14 cellular contexts compared by ENCODE assay signal in the genomic region with DNA sequence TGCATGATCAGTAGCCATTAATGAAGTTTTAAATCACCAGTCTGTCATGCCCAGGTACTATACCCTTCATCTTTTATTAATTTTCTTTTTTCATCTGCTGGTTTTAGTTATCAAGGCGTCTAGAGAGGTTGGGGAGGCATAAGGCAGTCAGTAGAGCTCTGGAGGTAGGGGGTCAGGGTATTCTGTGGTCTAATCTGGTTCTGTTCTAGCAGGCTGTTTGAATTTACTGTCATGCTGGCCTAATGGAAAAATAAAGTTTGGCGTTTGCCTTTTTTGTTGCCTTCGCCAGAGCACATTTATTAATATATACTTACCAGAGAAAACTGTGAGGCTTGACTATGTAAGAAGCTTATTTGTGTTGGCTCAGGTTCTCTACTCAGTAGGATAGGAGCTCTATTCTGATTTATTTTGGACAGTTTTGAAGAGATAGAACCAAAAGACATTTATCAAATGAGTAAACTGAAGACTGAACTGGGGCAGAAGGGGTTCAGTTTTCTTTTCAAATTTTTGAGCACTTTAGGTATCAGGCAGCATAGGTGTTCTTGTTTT. TPM values are rescaled to one million over a fixed set of nuclear protein-coding genes. Genes with fewer than 3 reads are reported as not detected.
DNase-seq lines count a peak whose midpoint lies in the region; ATAC-seq, FAIRE-seq and TF ChIP-seq lines count a peak whose summit lies in the region.
"Had no signal": no experiment of that assay in that cellular context is flagged by ENCODE, and none has a peak within 500 bp of the region (broad histone marks: within the 10 kb centered on the region; RNA-seq: fewer than 3 reads in every experiment).

No MANE protein-coding gene starts in this region.

- RAD21 ChIA-PET in GM12878 (lab: Charles Lee; ENCODE audit: unreplicated experiment): interaction anchor here (0.9 to 1.7 kb wide), 2 partner anchors 45 to 130 kb away, joined by 3 to 4 read pairs; no protein-coding TSS in a partner anchor

- TF ChIP-seq CTCF in GM12865 (IDR thresholded peaks at IDR 0.05; ENCODE audit: insufficient read depth, low read depth, low read length, missing control alignments) (no peak), GM12878 (IDR thresholded peaks at IDR 0.05 in 2 of 3, conservative IDR thresholded peaks at IDR 0.05 in 1 of 3; ENCODE audit: control insufficient read depth in 2 of 3, extremely low read depth in 1 of 3, insufficient read depth in 1 of 3, low read depth in 3 of 3, low read length in 3 of 3) (no peak)

- no peak for TF ChIP-seq POLR2A in GM12878 (IDR thresholded peaks at IDR 0.05; ENCODE audit: low read depth, low read length)

- H3K9ac ChIP-seq in GM12878 (ENCODE audit: control insufficient read depth, insufficient read depth, low read length): no peak overlapping the region

- H3K4me3 ChIP-seq in GM12865 (ENCODE audit: low read depth, low read length) (peak overlapping the region; percentile 17; the same call in 1 of the 2 replicates), GM12878 (no peak overlapping the region)
- H3K4me3 ChIP-seq: lower lobe of right lung had no signal

- intact Hi-C loops in GM12878 (cut with micrococcal nuclease; ENCODE audit: unreplicated experiment): no loop called here

- H3K79me2 ChIP-seq in GM12878 (ENCODE audit: control insufficient read depth, insufficient read depth, low read length): peaks cover 99% of the 10 kb centered on the region

- in situ Hi-C loops in GM12878 (cut with MboI): no loop called here

- no peaks in the 10 kb centered on the region for H3K9me3 Mint-ChIP-seq in naive thymus-derived CD8-positive, alpha-beta T cell

- no peaks in the 10 kb centered on the region; the same call in 1 of the 3 replicates for H3K9me3 ChIP-seq in GM12878 (replicated peaks; ENCODE audit: control insufficient read depth, insufficient read depth, low read length)
- H3K9me3 ChIP-seq: lower lobe of right lung had no signal

- no peaks in the 10 kb centered on the region for H3K27me3 Mint-ChIP-seq in naive thymus-derived CD8-positive, alpha-beta T cell

- peak overlapping the region in 2 of 10 donors; percentile 15 to 19 for H3K4me3 Mint-ChIP-seq in naive thymus-derived CD8-positive, alpha-beta T cell
- H3K4me3 Mint-ChIP-seq: T-helper 1 cell treated with Interleukin-12 subunit alpha and Interleukin-12 subunit beta and Interleukin-4 antibody, amounts not matched to agents 30 μg/mL and 1 μg/mL, for 36 hours had no signal

- TF ChIP-seq RAD21 in GM12878 (IDR thresholded peaks at IDR 0.05; ENCODE audit: insufficient read depth, low read depth, low read length): no peak

- no peaks in the 10 kb centered on the region for H3K27me3 ChIP-seq in GM12878 (replicated peaks in 1 of 2; ENCODE audit: control insufficient read depth in 2 of 2, insufficient read depth in 2 of 2, low read length in 1 of 2)

- POLR2A ChIA-PET in GM12878 (lab: Charles Lee): interaction anchor here (1.0 to 2.6 kb wide), 5 partner anchors 10 to 61 kb away, joined by 3 to 12 read pairs (median 5); no protein-coding TSS in a partner anchor
- POLR2A ChIA-PET in naive thymus-derived CD8-positive, alpha-beta T cell (lab: Charles Lee): interaction anchor here (1.2 to 1.9 kb wide), 3 partner anchors 9 to 47 kb away, joined by 4 to 6 read pairs (median 4); a partner anchor contains a TSS

- H3K27ac Mint-ChIP-seq in naive thymus-derived CD8-positive, alpha-beta T cell: peak overlapping the region in 8 of 10 donors; percentile 4 to 75 (median 43)
- H3K27ac Mint-ChIP-seq: T-helper 1 cell treated with Interleukin-12 subunit alpha and Interleukin-12 subunit beta and Interleukin-4 antibody, amounts not matched to agents 30 μg/mL and 1 μg/mL, for 36 hours had no signal

- FAIRE-seq in GM12878 (lab: Jason Lieb, UNC): no peak
- FAIRE-seq: frontal cortex had no signal

- no peak overlapping the region; the same call in 1 of the 2 replicates for H3K4me2 ChIP-seq in GM12878 (ENCODE audit: control insufficient read depth, insufficient read depth)

- ATAC-seq in GM12878 (peak; percentile 36), esophagus mucosa (no peak), HG03045 (IDR thresholded peaks at IDR 0.05; ENCODE audit: unreplicated experiment) (no peak)
- ATAC-seq in naive thymus-derived CD8-positive, alpha-beta T cell: no peak
- ATAC-seq: lower lobe of right lung had no signal

- peaks cover 0 to 66% (median 24%) of the 10 kb centered on the region in 3 donors for H3K36me3 Mint-ChIP-seq in naive thymus-derived CD8-positive, alpha-beta T cell

- SMC1A ChIA-PET in GM12878 (lab: Charles Lee; ENCODE audit: uncharacterized antibody, unreplicated experiment): interaction anchor here (1.0 to 12.9 kb wide), 11 partner anchors 11 to 130 kb away, joined by 3 to 177 read pairs (median 8); no protein-coding TSS in a partner anchor

- H2AFZ ChIP-seq in GM12878 (ENCODE audit: control insufficient read depth, low read depth, low read length): no peak overlapping the region

- DNase-seq in A172 (ENCODE audit: low spot score): peak; percentile 14
- DNase-seq in GM12865 (ENCODE audit: low read depth): no peak
- no peak for DNase-seq in GM12878 (ENCODE audit: low read depth, low spot score)
- no peak for DNase-seq in naive thymus-derived CD8-positive, alpha-beta T cell
- no peak for DNase-seq in NCI-H82 (lab: John Stamatoyannopoulos, UW)
- DNase-seq in islet precursor cell: no peak
- DNase-seq: cerebellar nuclear complex, lower lobe of right lung, NCI-H1092 treated with DMSO at 0.1 percent for 48 hours had no signal

- peaks cover 25 to 77% (median 71%) of the 10 kb centered on the region in 4 donors for H3K4me1 Mint-ChIP-seq in naive thymus-derived CD8-positive, alpha-beta T cell

- BruUV-seq in GM12878 (replicated peaks; lab: Mats Ljungman, UMichigan): no TSS peak

- H3K36me3 ChIP-seq in GM12878 (ENCODE audit: control insufficient read depth in 2 of 2, insufficient read depth in 2 of 2, low read length in 1 of 2): peaks cover 2 to 43% of the 10 kb centered on the region in 2 experiments; a peak in 3 of 4 replicates
- H3K36me3 ChIP-seq: lower lobe of right lung had no signal

- H4K20me1 ChIP-seq in GM12878 (ENCODE audit: control insufficient read depth, insufficient read depth): no peaks in the 10 kb centered on the region; the same call in 1 of the 2 replicates

- CTCF ChIA-PET in GM12878 (lab: Yijun Ruan, JAX): interaction anchor here (1.2 to 1.6 kb wide), 3 partner anchors 17 to 80 kb away, joined by 4 to 7 read pairs (median 5); no protein-coding TSS in a partner anchor

- no peak for TF ChIP-seq EP300 in GM12878 (IDR thresholded peaks at IDR 0.05; ENCODE audit: borderline replicate concordance in 1 of 2, control insufficient read depth in 1 of 2, low read depth in 2 of 2, low read length in 2 of 2)

- 53% methylated on average over 3 of the region's 3 CpGs for WGBS in GM12878 (ENCODE audit: insufficient coverage, insufficient replicate concordance, low lambda C conversion rate, missing lambda C conversion rate)

- H3K27ac ChIP-seq in GM12878 (ENCODE audit: control insufficient read depth, insufficient read depth): peak overlapping the region; percentile 17; the same call in 1 of the 2 replicates
- H3K27ac ChIP-seq: HL-60, lower lobe of right lung had no signal

- H3K4me1 ChIP-seq in GM12878 (ENCODE audit: control insufficient read depth, insufficient read depth, low read length): peaks cover 25% of the 10 kb centered on the region

TF ChIP-seq in GM12878, 131 proteins besides CTCF, POLR2A, EP300 and RAD21 (continues in another document):
- TF ChIP-seq IKZF2 (IDR thresholded peaks at IDR 0.05): no peak
- TF ChIP-seq, protein P1, sequence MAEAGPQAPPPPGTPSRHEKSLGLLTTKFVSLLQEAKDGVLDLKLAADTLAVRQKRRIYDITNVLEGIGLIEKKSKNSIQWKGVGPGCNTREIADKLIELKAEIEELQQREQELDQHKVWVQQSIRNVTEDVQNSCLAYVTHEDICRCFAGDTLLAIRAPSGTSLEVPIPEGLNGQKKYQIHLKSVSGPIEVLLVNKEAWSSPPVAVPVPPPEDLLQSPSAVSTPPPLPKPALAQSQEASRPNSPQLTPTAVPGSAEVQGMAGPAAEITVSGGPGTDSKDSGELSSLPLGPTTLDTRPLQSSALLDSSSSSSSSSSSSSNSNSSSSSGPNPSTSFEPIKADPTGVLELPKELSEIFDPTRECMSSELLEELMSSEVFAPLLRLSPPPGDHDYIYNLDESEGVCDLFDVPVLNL (IDR thresholded peaks at IDR 0.05; ENCODE audit: low read depth, low read length): no peak

RNA-seq across cellular contexts. Expression of a gene that starts 46.9 kb away (rescaled TPM):
- total RNA-seq in A172 (2014; rRNA removed; shearing (Covaris generic)): 8.6 and 9.0 TPM in 2 replicates
- 766 and 777 TPM in 2 replicates for total RNA-seq in GM12878 (2013; cell fraction: nucleolus; rRNA removed)
- total RNA-seq in GM12878 (2014; rRNA removed): 77.0 and 90.4 TPM in 2 replicates
- 64.0 and 66.4 TPM in 2 replicates for total RNA-seq in GM12878 (2014; rRNA removed; fragmentation: Illumina TruSeq; extraction: Trizol)
- 77.8 and 85.2 TPM in 2 replicates for total RNA-seq in GM12878 (2021)
- 39.6 TPM for polyA plus RNA-seq in GM12878 (2011; ENCODE audit: low read depth)
- polyA plus RNA-seq in GM12878 (2011; rRNA removed): 90.9 and 101 TPM in 2 replicates
- polyA plus RNA-seq in GM12878 (2011; cell fraction: cytosol; rRNA removed): 65.6 and 84.8 TPM in 2 replicates
- 169 and 183 TPM in 2 replicates for polyA plus RNA-seq in GM12878 (2011; cell fraction: nucleus; rRNA removed)
- 45.1 and 70.5 TPM in 2 replicates for polyA plus RNA-seq in GM12878 (2012)
- 74.3 and 94.5 TPM in 2 replicates for polyA plus RNA-seq in GM12878 (2014; fragmentation: Illumina TruSeq; extraction: Trizol)
- 1 to 10 TPM; 8.5 to 9.5 TPM for polyA plus RNA-seq in GM12878 (2014; fragmentation: Nextera tagmentation; extraction: Ambion mirVana)
- polyA plus RNA-seq in GM12878 (2014; rRNA removed): 47.1 and 47.5 TPM in 2 replicates
- polyA plus RNA-seq in GM12878 (2016; fragmentation: Nextera tagmentation; extraction: Ambion mirVana): 10 to 100 TPM; 74.5 TPM
- polyA minus RNA-seq in GM12878 (2011; rRNA and poly(A)+ RNA removed): 177 and 187 TPM in 2 replicates
- polyA minus RNA-seq in GM12878 (2011; cell fraction: cytosol; rRNA and poly(A)+ RNA removed): 53.1 and 74.4 TPM in 2 replicates
- 194 and 231 TPM in 2 replicates for polyA minus RNA-seq in GM12878 (2011; cell fraction: nucleus; rRNA and poly(A)+ RNA removed)
- 10 to 100 TPM; 72.2 to 72.6 TPM for total RNA-seq in naive thymus-derived CD8-positive, alpha-beta T cell
- 10 to 100 TPM; 13.8 to 32.9 (median 26.7) TPM for polyA plus RNA-seq in naive thymus-derived CD8-positive, alpha-beta T cell
- total RNA-seq in esophagus mucosa: 14.7 TPM
